8 cellular contexts compared by ENCODE assay signal in the genomic region with DNA sequence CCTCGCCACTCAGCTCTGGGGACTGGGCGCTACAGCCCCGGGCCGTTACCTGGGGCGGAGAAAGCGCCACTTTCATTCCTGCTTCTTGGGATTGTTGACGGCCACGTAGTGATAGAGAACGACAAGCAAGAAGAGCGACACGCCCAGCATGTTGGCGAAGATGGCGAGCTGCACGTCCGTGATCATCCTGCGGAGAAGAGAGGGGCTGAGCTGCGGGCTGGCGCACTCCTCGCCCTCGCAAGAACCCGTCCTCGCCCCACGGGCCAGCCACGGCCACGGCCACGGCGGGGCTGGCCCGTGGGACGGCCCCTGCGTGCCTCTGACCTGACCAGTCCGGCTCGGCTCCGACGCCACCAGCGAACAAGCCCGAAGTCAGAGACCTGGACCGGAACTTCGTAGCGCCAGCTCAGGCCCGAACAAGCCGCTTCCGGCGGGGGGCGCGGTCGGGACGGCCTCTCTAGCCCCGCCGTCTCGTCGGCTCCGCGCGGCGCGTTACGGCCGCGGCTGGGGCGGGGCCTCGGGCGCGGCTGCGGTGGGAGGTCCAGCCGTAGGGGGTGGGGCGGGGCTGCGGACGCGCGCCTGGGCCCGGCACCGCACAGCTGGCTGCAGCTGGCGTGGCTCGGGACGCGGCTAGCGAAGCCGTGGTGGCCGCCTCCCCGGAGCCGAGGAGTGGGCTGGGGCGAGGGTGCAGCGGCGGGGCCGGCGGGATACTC. TPM values are rescaled to one million over a fixed set of nuclear protein-coding genes. Genes with fewer than 3 reads are reported as not detected.
A peak's percentile ranks its signal among the peaks of the same experiment; 100 is the strongest.
DNase-seq lines count a peak whose midpoint lies in the region; ATAC-seq and TF ChIP-seq lines count a peak whose summit lies in the region.

A gene (minus strand): TSS at position 378 of the 713 bp plus-strand sequence.

- peak within 1 kb of the TSS; percentile 100 for H3K4me3 ChIP-seq in GM23338
- H3K4me3 ChIP-seq in RWPE2 (ENCODE audit: severe bottlenecking) = peak within 1 kb of the TSS; percentile 77

- peaks cover 7% of the 10 kb centered on the region; the same call in 1 of the 2 replicates for H3F3A ChIP-seq in GM23338 (replicated peaks; ENCODE audit: low read depth)

- peak within 1 kb of the TSS; percentile 92 for H2AFZ ChIP-seq in GM23338

- peak within 1 kb of the TSS; percentile 99 for H3K4me2 ChIP-seq in GM23338

- TF ChIP-seq CTCF in GM23338 (conservative IDR thresholded peaks at IDR 0.05; ENCODE audit: low read depth in 2 of 2) (no peak), RWPE2 (IDR thresholded peaks at IDR 0.05; ENCODE audit: poor library complexity, severe bottlenecking) (no peak), nephron (IDR thresholded peaks at IDR 0.05; ENCODE audit: unreplicated experiment in 3 of 3) (no peak)

- H3K27ac Mint-ChIP-seq in GM23338 = peak within 1 kb of the TSS; percentile 88
- H3K27ac Mint-ChIP-seq in activated T-helper 2 cell treated with anti-CD3 and anti-CD28 coated beads, Interferon-gamma antibody, Interleukin-2, Interleukin-4, amounts not matched to agents 10 μg/mL and 5 μg/mL and 100 μg/mL, durations not matched to agents 14 hours and 24 hours and 36 hours = peak within 1 kb of the TSS; percentile 90
- peak within 1 kb of the TSS; percentile 97 to 99 (median 98) for H3K27ac Mint-ChIP-seq in nephron
- peak within 1 kb of the TSS; percentile 96 to 98 for H3K27ac Mint-ChIP-seq in stimulated activated naive CD8-positive, alpha-beta T cell treated with anti-CD3 and anti-CD28 coated beads, Interleukin-15, amount 100 ng/mL, for 72 hours

- peaks cover 3% of the 10 kb centered on the region; the same call in 1 of the 2 replicates for H3K36me3 ChIP-seq in GM23338 (ENCODE audit: insufficient read depth)
- peaks cover 34% of the 10 kb centered on the region for H3K36me3 ChIP-seq in RWPE2 (ENCODE audit: low read depth)

- intact Hi-C loops in activated T-helper 2 cell treated with anti-CD3 and anti-CD28 coated beads, Interferon-gamma antibody, Interleukin-2, Interleukin-4, amounts not matched to agents 10 μg/mL and 5 μg/mL and 100 μg/mL, durations not matched to agents 14 hours and 24 hours and 36 hours (cut with micrococcal nuclease) = loop anchor here (1.0 kb wide), 3 partner anchors 10 to 21 kb away; a partner anchor contains a TSS

- H3K9me2 ChIP-seq in GM23338 (ENCODE audit: insufficient read depth) = no peaks in the 10 kb centered on the region

- H3K36me3 Mint-ChIP-seq in GM23338 (ENCODE audit: low read depth) = peaks cover 32% of the 10 kb centered on the region
- peaks cover 38% of the 10 kb centered on the region for H3K36me3 Mint-ChIP-seq in activated T-helper 2 cell treated with anti-CD3 and anti-CD28 coated beads, Interferon-gamma antibody, Interleukin-2, Interleukin-4, amounts not matched to agents 10 μg/mL and 5 μg/mL and 100 μg/mL, durations not matched to agents 14 hours and 24 hours and 36 hours (ENCODE audit: low read depth)
- H3K36me3 Mint-ChIP-seq in nephron (ENCODE audit: low read depth) = peaks cover 34% of the 10 kb centered on the region

- H3K27ac ChIP-seq in GM23338 (ENCODE audit: low read depth) (peak within 1 kb of the TSS; percentile 95), RWPE2 (ENCODE audit: poor library complexity, severe bottlenecking) (peak within 1 kb of the TSS; percentile 49)

- H3K79me2 ChIP-seq in GM23338 (replicated peaks; ENCODE audit: insufficient read depth) = peaks cover 19% of the 10 kb centered on the region

- H3K27me3 Mint-ChIP-seq in GM23338 (ENCODE audit: insufficient read depth, low read depth, poor library complexity) (peaks cover 17% of the 10 kb centered on the region), nephron (ENCODE audit: low read depth) (no peaks in the 10 kb centered on the region)
- H3K27me3 Mint-ChIP-seq in activated T-helper 2 cell treated with anti-CD3 and anti-CD28 coated beads, Interferon-gamma antibody, Interleukin-2, Interleukin-4, amounts not matched to agents 10 μg/mL and 5 μg/mL and 100 μg/mL, durations not matched to agents 14 hours and 24 hours and 36 hours (ENCODE audit: low read depth) = no peaks in the 10 kb centered on the region
- H3K27me3 Mint-ChIP-seq in stimulated activated naive CD8-positive, alpha-beta T cell treated with anti-CD3 and anti-CD28 coated beads, Interleukin-15, amount 100 ng/mL, for 72 hours = no peaks in the 10 kb centered on the region

- H4K20me1 ChIP-seq in GM23338 (replicated peaks; ENCODE audit: insufficient read depth) = peaks cover 8% of the 10 kb centered on the region

- H3K4me1 Mint-ChIP-seq in GM23338 = peaks cover 15% of the 10 kb centered on the region
- peaks cover 49% of the 10 kb centered on the region for H3K4me1 Mint-ChIP-seq in activated T-helper 2 cell treated with anti-CD3 and anti-CD28 coated beads, Interferon-gamma antibody, Interleukin-2, Interleukin-4, amounts not matched to agents 10 μg/mL and 5 μg/mL and 100 μg/mL, durations not matched to agents 14 hours and 24 hours and 36 hours (ENCODE audit: low read depth)
- H3K4me1 Mint-ChIP-seq in nephron = peaks cover 65% of the 10 kb centered on the region
- H3K4me1 Mint-ChIP-seq in stimulated activated naive CD8-positive, alpha-beta T cell treated with anti-CD3 and anti-CD28 coated beads, Interleukin-15, amount 100 ng/mL, for 72 hours = peaks cover 78% of the 10 kb centered on the region

- H3K4me3 Mint-ChIP-seq in GM23338 (peak within 1 kb of the TSS; percentile 99), nephron (peak within 1 kb of the TSS; percentile 97 to 100 (median 99))
- peak within 1 kb of the TSS; percentile 98 for H3K4me3 Mint-ChIP-seq in activated T-helper 2 cell treated with anti-CD3 and anti-CD28 coated beads, Interferon-gamma antibody, Interleukin-2, Interleukin-4, amounts not matched to agents 10 μg/mL and 5 μg/mL and 100 μg/mL, durations not matched to agents 14 hours and 24 hours and 36 hours (ENCODE audit: low read depth)
- H3K4me3 Mint-ChIP-seq in stimulated activated naive CD8-positive, alpha-beta T cell treated with anti-CD3 and anti-CD28 coated beads, Interleukin-15, amount 100 ng/mL, for 72 hours = peak within 1 kb of the TSS; percentile 97 to 98

- H3K27me3 ChIP-seq in GM23338 (ENCODE audit: insufficient read depth) (no peaks in the 10 kb centered on the region), RWPE2 (ENCODE audit: insufficient read depth, poor library complexity, severe bottlenecking) (no peaks in the 10 kb centered on the region)

- H3K9me3 Mint-ChIP-seq in GM23338 (no peaks in the 10 kb centered on the region; the same call in 2 of the 3 replicates), nephron (no peaks in the 10 kb centered on the region)
- no peaks in the 10 kb centered on the region for H3K9me3 Mint-ChIP-seq in activated T-helper 2 cell treated with anti-CD3 and anti-CD28 coated beads, Interferon-gamma antibody, Interleukin-2, Interleukin-4, amounts not matched to agents 10 μg/mL and 5 μg/mL and 100 μg/mL, durations not matched to agents 14 hours and 24 hours and 36 hours
- no peaks in the 10 kb centered on the region for H3K9me3 Mint-ChIP-seq in stimulated activated naive CD8-positive, alpha-beta T cell treated with anti-CD3 and anti-CD28 coated beads, Interleukin-15, amount 100 ng/mL, for 72 hours

- peaks cover 19% of the 10 kb centered on the region for H3K4me1 ChIP-seq in GM23338 (ENCODE audit: insufficient read depth)
- H3K4me1 ChIP-seq in RWPE2 (ENCODE audit: insufficient read depth, poor library complexity, severe bottlenecking) = peaks cover 3% of the 10 kb centered on the region

- DNase-seq in Daoy (ENCODE audit: low read depth) (peak; percentile 98), GM23338 (ENCODE audit: low spot score) (peak; percentile 97), LHCN-M2 (ENCODE audit: low read depth) (peak; percentile 87), RWPE2 (ENCODE audit: low spot score) (peak; percentile 89), fibroblast of peridontal ligament (ENCODE audit: extremely low read depth) (peak; percentile 88)
- peak; percentile 89 for DNase-seq in activated T-helper 2 cell treated with anti-CD3 and anti-CD28 coated beads, Interferon-gamma antibody, Interleukin-2, Interleukin-4, amounts not matched to agents 10 μg/mL and 5 μg/mL and 100 μg/mL, durations not matched to agents 14 hours and 24 hours and 36 hours (ENCODE audit: low spot score)
- DNase-seq in stimulated activated naive CD8-positive, alpha-beta T cell treated with anti-CD3 and anti-CD28 coated beads, Interleukin-15, amount 100 ng/mL, for 72 hours = peak; percentile 89 to 91

- no peaks in the 10 kb centered on the region for H3K9me3 ChIP-seq in RWPE2 (ENCODE audit: severe bottlenecking)

- peak; percentile 84 for ATAC-seq in GM23338
- ATAC-seq in RWPE2 (ENCODE audit: low read depth) = peak; percentile 96
- peak; percentile 93 for ATAC-seq in stimulated activated naive CD8-positive, alpha-beta T cell treated with anti-CD3 and anti-CD28 coated beads, Interleukin-15, amount 100 ng/mL, for 72 hours

TF ChIP-seq in GM23338, 12 proteins besides CTCF, POLR2A, EP300 and RAD21 (continues in another document):
- no peak for TF ChIP-seq ZNF114 (CRISPR knock-in tag; IDR thresholded peaks at IDR 0.05)
- TF ChIP-seq EZH2 (IDR thresholded peaks at IDR 0.05; ENCODE audit: low read depth, unreplicated experiment) = no peak
- TF ChIP-seq JUNB (IDR thresholded peaks at IDR 0.05; ENCODE audit: unreplicated experiment) = no peak
- TF ChIP-seq, protein P1, sequence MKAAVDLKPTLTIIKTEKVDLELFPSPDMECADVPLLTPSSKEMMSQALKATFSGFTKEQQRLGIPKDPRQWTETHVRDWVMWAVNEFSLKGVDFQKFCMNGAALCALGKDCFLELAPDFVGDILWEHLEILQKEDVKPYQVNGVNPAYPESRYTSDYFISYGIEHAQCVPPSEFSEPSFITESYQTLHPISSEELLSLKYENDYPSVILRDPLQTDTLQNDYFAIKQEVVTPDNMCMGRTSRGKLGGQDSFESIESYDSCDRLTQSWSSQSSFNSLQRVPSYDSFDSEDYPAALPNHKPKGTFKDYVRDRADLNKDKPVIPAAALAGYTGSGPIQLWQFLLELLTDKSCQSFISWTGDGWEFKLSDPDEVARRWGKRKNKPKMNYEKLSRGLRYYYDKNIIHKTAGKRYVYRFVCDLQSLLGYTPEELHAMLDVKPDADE (IDR thresholded peaks at IDR 0.05) = peak; percentile 72
- TF ChIP-seq POLR2AphosphoS5 (IDR thresholded peaks at IDR 0.05; ENCODE audit: low read depth) = peak; percentile 86
- peak; percentile 83 for TF ChIP-seq CREB1 (CRISPR knock-in tag; IDR thresholded peaks at IDR 0.05; ENCODE audit: low read depth)
- no peak for TF ChIP-seq STAT1 (IDR thresholded peaks at IDR 0.05; ENCODE audit: unreplicated experiment)

RNA-seq across cellular contexts. Expression of the gene that starts here (rescaled TPM):
- 184 and 194 TPM in 2 replicates for total RNA-seq in Daoy (2014; rRNA removed; shearing (Covaris generic))
- total RNA-seq in GM23338 (2014; rRNA removed; shearing (Covaris generic)) = 155 and 226 TPM in 2 replicates
- polyA plus RNA-seq in GM23338 (2016; fragmentation: Nextera tagmentation; extraction: Ambion mirVana) = 568 and 617 TPM in 2 replicates
- total RNA-seq in LHCN-M2 (2014; rRNA removed) = 325 and 383 TPM in 2 replicates
- polyA plus RNA-seq in LHCN-M2 (2012) = 1,006 TPM
- total RNA-seq in activated T-helper 2 cell treated with anti-CD3 and anti-CD28 coated beads, Interferon-gamma antibody, Interleukin-2, Interleukin-4, amounts not matched to agents 10 μg/mL and 5 μg/mL and 100 μg/mL, durations not matched to agents 14 hours and 24 hours and 36 hours = 330 and 341 TPM in 2 replicates

Comparison
In these comparisons a context has a peak if more than half of its experiments do, and no peak if none do; other contexts are left out.
1. Peak in every context shown above with its lines: DNase-seq, ATAC-seq, H3K4me3 ChIP-seq and H3K27ac ChIP-seq.